8 cellular contexts compared by ENCODE assay signal in genomic region chr6:129671442-129672344, GRCh38. TPM values are rescaled to one million over a fixed set of nuclear protein-coding genes. Genes with fewer than 3 reads are reported as not detected.
DNase-seq lines count a peak whose midpoint lies in the region; ATAC-seq, FAIRE-seq and TF ChIP-seq lines count a peak whose summit lies in the region.

No MANE protein-coding gene starts in this region.

- H3K4me3 Mint-ChIP-seq in activated naive CD8-positive, alpha-beta T cell treated with anti-CD3 and anti-CD28 coated beads for 36 hours: peak overlapping the region; percentile 66

- H3K9me3 ChIP-seq in lower lobe of right lung: no peaks in the 10 kb centered on the region

- CTCF ChIA-PET in RWPE1 (lab: Yijun Ruan, JAX): interaction anchor here (0.7 kb wide), 1 partner anchor 932 kb away, joined by 3 read pairs; no protein-coding TSS in a partner anchor

- no peak for TF ChIP-seq CTCF in RWPE1 (conservative IDR thresholded peaks at IDR 0.05; ENCODE audit: low read depth)
- TF ChIP-seq CTCF in lower lobe of right lung (IDR thresholded peaks at IDR 0.05): peak; percentile 42

- peak overlapping the region; percentile 75 for H3K27ac ChIP-seq in RWPE1
- peak overlapping the region; percentile 69 for H3K27ac ChIP-seq in lower lobe of right lung

- H3K27me3 ChIP-seq in lower lobe of right lung (ENCODE audit: low read depth): no peaks in the 10 kb centered on the region

- DNase-seq in RWPE1 (ENCODE audit: low spot score) (no peak), lower lobe of right lung (peak; percentile 80), NK-92 (lab: John Stamatoyannopoulos, UW; ENCODE audit: unreplicated experiment) (no peak), HTR-8/SVneo (ENCODE audit: insufficient read length, low spot score) (no peak)
- DNase-seq in activated naive CD8-positive, alpha-beta T cell treated with anti-CD3 and anti-CD28 coated beads for 36 hours: peak; percentile 53
- DNase-seq in stimulated activated naive CD4-positive, alpha-beta T cell (lab: John Stamatoyannopoulos, UW): peak in 4 of 6 experiments; percentile 2 to 66 (median 41)

- H3K4me3 ChIP-seq in lower lobe of right lung: no peak overlapping the region

- H3K36me3 ChIP-seq in lower lobe of right lung: no peaks in the 10 kb centered on the region

- H3K4me1 Mint-ChIP-seq in activated naive CD8-positive, alpha-beta T cell treated with anti-CD3 and anti-CD28 coated beads for 36 hours: peaks cover 33% of the 10 kb centered on the region

- no peak for FAIRE-seq in HTR-8/SVneo (lab: Jason Lieb, UNC)

- H3K4me1 ChIP-seq in lower lobe of right lung: peaks cover 48% of the 10 kb centered on the region

- ATAC-seq in GM18861 (IDR thresholded peaks at IDR 0.05; ENCODE audit: unreplicated experiment) (peak; percentile 79), HG02943 (IDR thresholded peaks at IDR 0.05; ENCODE audit: low read depth, unreplicated experiment) (peak; percentile 69), lower lobe of right lung (peak; percentile 84 to 92)

- H3K9me3 Mint-ChIP-seq in activated naive CD8-positive, alpha-beta T cell treated with anti-CD3 and anti-CD28 coated beads for 36 hours: no peaks in the 10 kb centered on the region

- H3K36me3 Mint-ChIP-seq in activated naive CD8-positive, alpha-beta T cell treated with anti-CD3 and anti-CD28 coated beads for 36 hours: no peaks in the 10 kb centered on the region

- H3K27me3 Mint-ChIP-seq in activated naive CD8-positive, alpha-beta T cell treated with anti-CD3 and anti-CD28 coated beads for 36 hours: no peaks in the 10 kb centered on the region

- POLR2A ChIA-PET in RWPE1 (lab: Yijun Ruan, JAX; ENCODE audit: low non-redundant PET): no interaction called here

- H3K27ac Mint-ChIP-seq in activated naive CD8-positive, alpha-beta T cell treated with anti-CD3 and anti-CD28 coated beads for 36 hours: peak overlapping the region; percentile 96

- intact Hi-C loops in lower lobe of right lung (cut with DNase I): no loop called here

RNA-seq across cellular contexts. Expression of gene ARHGAP18, which starts 38.3 kb away (rescaled TPM):
- 1 to 10 TPM; 7.0 to 8.9 TPM for total RNA-seq in activated naive CD8-positive, alpha-beta T cell treated with anti-CD3 and anti-CD28 coated beads for 36 hours
- 57.9 TPM for total RNA-seq in lower lobe of right lung

Comparison
In these comparisons a context has a peak if more than half of its experiments do, and no peak if none do; other contexts are left out.
1. DNase-seq: peak in activated naive CD8-positive, alpha-beta T cell treated with anti-CD3 and anti-CD28 coated beads for 36 hours (single experiment), lower lobe of right lung (single experiment) and stimulated activated naive CD4-positive, alpha-beta T cell (4 of 6); none in RWPE1 (single experiment), NK-92 (single experiment) and HTR-8/SVneo (single experiment).
2. Peak in every context shown above with its lines, with median percentiles within 50 percentile points of each other: ATAC-seq.